In the genomic region with DNA sequence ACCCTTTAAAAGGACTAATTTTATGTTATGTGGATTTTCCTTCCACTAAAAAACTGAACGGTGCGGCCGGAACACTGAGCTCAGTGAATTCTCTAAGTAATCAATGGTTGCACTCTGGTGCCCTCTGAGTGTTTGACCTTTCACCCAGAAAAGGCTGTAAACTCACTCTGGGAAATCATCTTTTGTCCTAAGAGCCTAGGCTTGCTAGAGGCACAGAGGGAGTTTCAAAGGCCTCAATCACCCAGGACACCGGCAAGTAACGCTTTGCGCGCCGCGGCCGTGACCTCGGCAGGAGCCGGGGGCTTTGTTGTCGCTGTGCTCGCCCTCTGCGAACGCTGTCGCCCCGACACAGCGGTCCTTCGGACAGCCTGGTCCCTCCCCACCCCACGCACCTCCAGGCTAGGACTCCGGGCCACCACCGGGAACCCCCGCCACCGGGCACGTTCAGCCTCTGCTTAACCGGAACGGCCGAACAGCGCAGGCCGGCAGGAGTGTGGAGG, we compare ENCODE assay signal across 1 cellular context.
A peak's percentile ranks its signal among the peaks of the same experiment; 100 is the strongest.
TF ChIP-seq lines count a peak whose summit lies in the region.

No MANE protein-coding gene starts in this region.

TF ChIP-seq in GM12878, 131 proteins besides CTCF, POLR2A, EP300 and RAD21 (continued from another document):
- TF ChIP-seq, protein P1, sequence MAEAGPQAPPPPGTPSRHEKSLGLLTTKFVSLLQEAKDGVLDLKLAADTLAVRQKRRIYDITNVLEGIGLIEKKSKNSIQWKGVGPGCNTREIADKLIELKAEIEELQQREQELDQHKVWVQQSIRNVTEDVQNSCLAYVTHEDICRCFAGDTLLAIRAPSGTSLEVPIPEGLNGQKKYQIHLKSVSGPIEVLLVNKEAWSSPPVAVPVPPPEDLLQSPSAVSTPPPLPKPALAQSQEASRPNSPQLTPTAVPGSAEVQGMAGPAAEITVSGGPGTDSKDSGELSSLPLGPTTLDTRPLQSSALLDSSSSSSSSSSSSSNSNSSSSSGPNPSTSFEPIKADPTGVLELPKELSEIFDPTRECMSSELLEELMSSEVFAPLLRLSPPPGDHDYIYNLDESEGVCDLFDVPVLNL (IDR thresholded peaks at IDR 0.05; ENCODE audit: low read depth, low read length): no peak
- TF ChIP-seq GATAD2B (conservative IDR thresholded peaks at IDR 0.05; ENCODE audit: low read depth): 0 out of 2 replicates have a peak, but pooled peaks have one; percentile 73
- TF ChIP-seq CBX3 (IDR thresholded peaks at IDR 0.05; ENCODE audit: borderline replicate concordance, low read depth): no peak
- peak; percentile 32; the same call in 1 of the 2 replicates for TF ChIP-seq SMARCA5 (IDR thresholded peaks at IDR 0.05)
- TF ChIP-seq, protein P2, sequence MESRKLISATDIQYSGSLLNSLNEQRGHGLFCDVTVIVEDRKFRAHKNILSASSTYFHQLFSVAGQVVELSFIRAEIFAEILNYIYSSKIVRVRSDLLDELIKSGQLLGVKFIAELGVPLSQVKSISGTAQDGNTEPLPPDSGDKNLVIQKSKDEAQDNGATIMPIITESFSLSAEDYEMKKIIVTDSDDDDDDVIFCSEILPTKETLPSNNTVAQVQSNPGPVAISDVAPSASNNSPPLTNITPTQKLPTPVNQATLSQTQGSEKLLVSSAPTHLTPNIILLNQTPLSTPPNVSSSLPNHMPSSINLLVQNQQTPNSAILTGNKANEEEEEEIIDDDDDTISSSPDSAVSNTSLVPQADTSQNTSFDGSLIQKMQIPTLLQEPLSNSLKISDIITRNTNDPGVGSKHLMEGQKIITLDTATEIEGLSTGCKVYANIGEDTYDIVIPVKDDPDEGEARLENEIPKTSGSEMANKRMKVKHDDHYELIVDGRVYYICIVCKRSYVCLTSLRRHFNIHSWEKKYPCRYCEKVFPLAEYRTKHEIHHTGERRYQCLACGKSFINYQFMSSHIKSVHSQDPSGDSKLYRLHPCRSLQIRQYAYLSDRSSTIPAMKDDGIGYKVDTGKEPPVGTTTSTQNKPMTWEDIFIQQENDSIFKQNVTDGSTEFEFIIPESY (IDR thresholded peaks at IDR 0.05): no peak
- peak; percentile 40; the same call in 1 of the 2 replicates for TF ChIP-seq NBN (IDR thresholded peaks at IDR 0.05)
- TF ChIP-seq NR2C1 (IDR thresholded peaks at IDR 0.05): peak; percentile 56
- TF ChIP-seq, protein P3, sequence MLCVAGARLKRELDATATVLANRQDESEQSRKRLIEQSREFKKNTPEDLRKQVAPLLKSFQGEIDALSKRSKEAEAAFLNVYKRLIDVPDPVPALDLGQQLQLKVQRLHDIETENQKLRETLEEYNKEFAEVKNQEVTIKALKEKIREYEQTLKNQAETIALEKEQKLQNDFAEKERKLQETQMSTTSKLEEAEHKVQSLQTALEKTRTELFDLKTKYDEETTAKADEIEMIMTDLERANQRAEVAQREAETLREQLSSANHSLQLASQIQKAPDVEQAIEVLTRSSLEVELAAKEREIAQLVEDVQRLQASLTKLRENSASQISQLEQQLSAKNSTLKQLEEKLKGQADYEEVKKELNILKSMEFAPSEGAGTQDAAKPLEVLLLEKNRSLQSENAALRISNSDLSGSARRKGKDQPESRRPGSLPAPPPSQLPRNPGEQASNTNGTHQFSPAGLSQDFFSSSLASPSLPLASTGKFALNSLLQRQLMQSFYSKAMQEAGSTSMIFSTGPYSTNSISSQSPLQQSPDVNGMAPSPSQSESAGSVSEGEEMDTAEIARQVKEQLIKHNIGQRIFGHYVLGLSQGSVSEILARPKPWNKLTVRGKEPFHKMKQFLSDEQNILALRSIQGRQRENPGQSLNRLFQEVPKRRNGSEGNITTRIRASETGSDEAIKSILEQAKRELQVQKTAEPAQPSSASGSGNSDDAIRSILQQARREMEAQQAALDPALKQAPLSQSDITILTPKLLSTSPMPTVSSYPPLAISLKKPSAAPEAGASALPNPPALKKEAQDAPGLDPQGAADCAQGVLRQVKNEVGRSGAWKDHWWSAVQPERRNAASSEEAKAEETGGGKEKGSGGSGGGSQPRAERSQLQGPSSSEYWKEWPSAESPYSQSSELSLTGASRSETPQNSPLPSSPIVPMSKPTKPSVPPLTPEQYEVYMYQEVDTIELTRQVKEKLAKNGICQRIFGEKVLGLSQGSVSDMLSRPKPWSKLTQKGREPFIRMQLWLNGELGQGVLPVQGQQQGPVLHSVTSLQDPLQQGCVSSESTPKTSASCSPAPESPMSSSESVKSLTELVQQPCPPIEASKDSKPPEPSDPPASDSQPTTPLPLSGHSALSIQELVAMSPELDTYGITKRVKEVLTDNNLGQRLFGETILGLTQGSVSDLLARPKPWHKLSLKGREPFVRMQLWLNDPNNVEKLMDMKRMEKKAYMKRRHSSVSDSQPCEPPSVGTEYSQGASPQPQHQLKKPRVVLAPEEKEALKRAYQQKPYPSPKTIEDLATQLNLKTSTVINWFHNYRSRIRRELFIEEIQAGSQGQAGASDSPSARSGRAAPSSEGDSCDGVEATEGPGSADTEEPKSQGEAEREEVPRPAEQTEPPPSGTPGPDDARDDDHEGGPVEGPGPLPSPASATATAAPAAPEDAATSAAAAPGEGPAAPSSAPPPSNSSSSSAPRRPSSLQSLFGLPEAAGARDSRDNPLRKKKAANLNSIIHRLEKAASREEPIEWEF (IDR thresholded peaks at IDR 0.05; ENCODE audit: insufficient replicate concordance, low read depth, low read length): peak; percentile 14
- TF ChIP-seq BMI1 (IDR thresholded peaks at IDR 0.05; ENCODE audit: borderline replicate concordance): no peak
- TF ChIP-seq, protein P4, sequence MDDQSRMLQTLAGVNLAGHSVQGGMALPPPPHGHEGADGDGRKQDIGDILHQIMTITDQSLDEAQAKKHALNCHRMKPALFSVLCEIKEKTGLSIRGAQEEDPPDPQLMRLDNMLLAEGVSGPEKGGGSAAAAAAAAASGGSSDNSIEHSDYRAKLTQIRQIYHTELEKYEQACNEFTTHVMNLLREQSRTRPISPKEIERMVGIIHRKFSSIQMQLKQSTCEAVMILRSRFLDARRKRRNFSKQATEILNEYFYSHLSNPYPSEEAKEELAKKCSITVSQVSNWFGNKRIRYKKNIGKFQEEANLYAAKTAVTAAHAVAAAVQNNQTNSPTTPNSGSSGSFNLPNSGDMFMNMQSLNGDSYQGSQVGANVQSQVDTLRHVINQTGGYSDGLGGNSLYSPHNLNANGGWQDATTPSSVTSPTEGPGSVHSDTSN (IDR thresholded peaks at IDR 0.05; ENCODE audit: insufficient replicate concordance, low read depth, low read length): no peak
- TF ChIP-seq TAF1 (IDR thresholded peaks at IDR 0.05; ENCODE audit: borderline replicate concordance, low read depth, low read length): peak; percentile 11; the same call in 1 of the 2 replicates
- TF ChIP-seq SREBF2 (IDR thresholded peaks at IDR 0.05; ENCODE audit: low read length): no peak
- no peak for TF ChIP-seq FOS (IDR thresholded peaks at IDR 0.05; ENCODE audit: borderline replicate concordance, extremely low read depth, insufficient read length)
- peak; percentile 78 for TF ChIP-seq MXI1 (IDR thresholded peaks at IDR 0.05; ENCODE audit: low read depth, low read length)
- peak in 1 of 2 experiments; percentile 88; a peak in 2 of 4 replicates for TF ChIP-seq BHLHE40 (IDR thresholded peaks at IDR 0.05; ENCODE audit: borderline replicate concordance in 1 of 2, low read depth in 2 of 2, low read length in 1 of 2)
- peak; percentile 79 for TF ChIP-seq MEF2B (IDR thresholded peaks at IDR 0.05; ENCODE audit: partially characterized antibody, poor library complexity, severe bottlenecking)
- 0 out of 2 replicates have a peak, but pooled peaks have one; percentile 32 for TF ChIP-seq RBBP5 (conservative IDR thresholded peaks at IDR 0.05)
TF ChIP-seq in GM12878: peak in this region for 11.
